Comparison of ENCODE assay signal across 9 cellular contexts in genomic region chr14:24312736-24313507, GRCh38. TPM values are rescaled to one million over a fixed set of nuclear protein-coding genes. Genes with fewer than 3 reads are reported as not detected.
A peak's percentile ranks its signal among the peaks of the same experiment; 100 is the strongest.
DNase-seq lines count a peak whose midpoint lies in the region; ATAC-seq and TF ChIP-seq lines count a peak whose summit lies in the region.
"Had no signal": no experiment of that assay in that cellular context is flagged by ENCODE, and none has a peak within 500 bp of the region (broad histone marks: within the 10 kb centered on the region; RNA-seq: fewer than 3 reads in every experiment).

No MANE protein-coding gene starts in this region.

- 64 to 69% (median 65%) methylated on average over 9 of the region's 9 CpGs for WGBS in psoas muscle, 3 donors

- H3K4me3 ChIP-seq in GM08714 (ENCODE audit: low read length) (peak overlapping the region; percentile 51; the same call in 1 of the 2 replicates), Panc1 (ENCODE audit: low read depth in 2 of 2, low read length in 2 of 2) (no peak overlapping the region), psoas muscle (no peak overlapping the region)

- BruUV-seq in Panc1 (replicated peaks; lab: Mats Ljungman, UMichigan): TSS peak; percentile 47

- H3K4me1 ChIP-seq in Panc1 (ENCODE audit: control insufficient read depth, insufficient read depth, low read length) (no peaks in the 10 kb centered on the region), psoas muscle (peaks cover 13% of the 10 kb centered on the region)

- in situ Hi-C loops in Panc1 (cut with HindIII; ENCODE audit: low pct_unique_long_range_greater_than_20kb, low sequenced_read_pairs): no loop called here

- H3K27ac ChIP-seq in Panc1 (ENCODE audit: low read length) (no peak overlapping the region), psoas muscle (peak overlapping the region; percentile 63)
- H3K27ac ChIP-seq: VCaP had no signal

- no peak for TF ChIP-seq POLR2A in GM18505 (IDR thresholded peaks at IDR 0.05; ENCODE audit: borderline replicate concordance, extremely low read depth, insufficient read depth, insufficient read length)

- H3K9me3 ChIP-seq in Panc1 (ENCODE audit: control insufficient read depth, insufficient read depth, low read depth, low read length) (no peaks in the 10 kb centered on the region), psoas muscle (no peaks in the 10 kb centered on the region)

- H3K27me3 ChIP-seq in Panc1 (ENCODE audit: control insufficient read depth, insufficient read depth, low read length) (no peaks in the 10 kb centered on the region), psoas muscle (ENCODE audit: insufficient read depth in 3 of 3, low read length in 2 of 3) (peaks cover 0 to 24% (median 2%) of the 10 kb centered on the region in 3 donors)

- DNase-seq in Panc1 (ENCODE audit: low read depth, low spot score): no peak
- DNase-seq in dermis blood vessel endothelial cell: peak; percentile 85
- DNase-seq in psoas muscle: peak in 1 of 2 donors; percentile 53
- no peak for DNase-seq in EL
- DNase-seq in HEK293T (ENCODE audit: extremely low spot score): no peak

- intact Hi-C loops in Panc1 (cut with micrococcal nuclease; ENCODE audit: unreplicated experiment): no loop called here
- intact Hi-C loops in psoas muscle (cut with DNase I): no loop called here

- no peak for TF ChIP-seq CTCF in Panc1 (IDR thresholded peaks at IDR 0.05)
- no peak for TF ChIP-seq CTCF in psoas muscle (IDR thresholded peaks at IDR 0.05)

- ATAC-seq in Panc1 (no peak), psoas muscle (no peak), HG02759 (IDR thresholded peaks at IDR 0.05; ENCODE audit: unreplicated experiment) (no peak), GM18505 (IDR thresholded peaks at IDR 0.05; ENCODE audit: unreplicated experiment) (no peak)

- POLR2A ChIA-PET in Panc1 (lab: Charles Lee): no interaction called here
- POLR2A ChIA-PET in HEK293T (lab: Yijun Ruan, JAX): no interaction called here

- H3K36me3 ChIP-seq in Panc1 (ENCODE audit: control insufficient read depth, insufficient read depth, low read length) (no peaks in the 10 kb centered on the region), psoas muscle (ENCODE audit: insufficient read depth in 1 of 2, low read depth in 1 of 2) (peaks cover 0 to 5% of the 10 kb centered on the region in 2 donors)

- CTCF ChIA-PET in Panc1 (lab: Charles Lee): no interaction called here
- CTCF ChIA-PET in HEK293T (lab: Yijun Ruan, JAX): no interaction called here

TF ChIP-seq in HEK293T, 16 proteins besides CTCF, POLR2A, EP300 and RAD21:
- TF ChIP-seq HDGF (IDR thresholded peaks at IDR 0.05; ENCODE audit: borderline replicate concordance) (no peak), LEF1 (IDR thresholded peaks at IDR 0.05; ENCODE audit: borderline replicate concordance) (no peak), ELF4 (IDR thresholded peaks at IDR 0.05) (no peak), PKNOX1 (IDR thresholded peaks at IDR 0.05) (no peak), SUZ12 (IDR thresholded peaks at IDR 0.05) (no peak), CTBP1 (IDR thresholded peaks at IDR 0.05; ENCODE audit: borderline replicate concordance) (no peak), L3MBTL2 (conservative IDR thresholded peaks at IDR 0.05) (no peak), FOXK2 (IDR thresholded peaks at IDR 0.05) (no peak), FOXM1 (IDR thresholded peaks at IDR 0.05; ENCODE audit: borderline replicate concordance) (no peak), FOXA1 (IDR thresholded peaks at IDR 0.05) (no peak), ARNT (IDR thresholded peaks at IDR 0.05) (no peak), TARDBP (IDR thresholded peaks at IDR 0.05) (no peak), ZNF384 (IDR thresholded peaks at IDR 0.05) (no peak), BHLHE40 (IDR thresholded peaks at IDR 0.05; ENCODE audit: borderline replicate concordance) (no peak), SP1 (IDR thresholded peaks at IDR 0.05) (no peak), NFRKB (IDR thresholded peaks at IDR 0.05) (no peak)

RNA-seq across cellular contexts. Expression of gene LTB4R, which starts 1.6 kb away (rescaled TPM):
- total RNA-seq in Panc1 (2021; ENCODE audit: unreplicated experiment): 4.8 TPM
- 7.0 TPM for polyA plus RNA-seq in Panc1 (2012; ENCODE audit: insufficient read length)
- total RNA-seq in dermis blood vessel endothelial cell: 3.5 and 3.6 TPM in 2 replicates
- 1 to 10 TPM; 1.1 to 2.1 (median 2.0) TPM for total RNA-seq in psoas muscle
- polyA plus RNA-seq in psoas muscle: 1 to 10 TPM in 1 of 3 donors, under 1 TPM in 2; 0.35 to 2.0 (median 0.65) TPM

RNA-seq across cellular contexts. Expression of gene LTB4R2, which starts 3.0 kb away (rescaled TPM):
- total RNA-seq in Panc1 (2021; ENCODE audit: unreplicated experiment) (6.9 TPM), dermis blood vessel endothelial cell (5.9 and 9.7 TPM in 2 replicates), psoas muscle (1 to 10 TPM in 3 of 4 donors, under 1 TPM in 1; 0.96 to 2.3 (median 1.7) TPM)
- polyA plus RNA-seq in Panc1 (2012; ENCODE audit: insufficient read length): 4.9 TPM
- polyA plus RNA-seq in psoas muscle: under 1 TPM; 0.08 to 0.57 (median 0.32) TPM

RNA-seq across cellular contexts. Expression of gene CIDEB, which starts 5.1 kb away (rescaled TPM):
- total RNA-seq in Panc1 (2021; ENCODE audit: unreplicated experiment) (0.18 TPM), dermis blood vessel endothelial cell (4.6 and 7.5 TPM in 2 replicates), psoas muscle (1 to 10 TPM in 3 of 4 donors, under 1 TPM in 1; 0.95 to 2.5 (median 1.8) TPM)
- 2.0 TPM for polyA plus RNA-seq in Panc1 (2012; ENCODE audit: insufficient read length)
- 1 to 10 TPM; 1.2 to 2.1 (median 1.3) TPM for polyA plus RNA-seq in psoas muscle

RNA-seq across cellular contexts. Expression of gene NOP9, which starts 13.3 kb away (rescaled TPM):
- total RNA-seq in Panc1 (2021; ENCODE audit: unreplicated experiment) (25.3 TPM), dermis blood vessel endothelial cell (30.1 and 33.5 TPM in 2 replicates), psoas muscle (10 to 100 TPM; 36.7 to 38.8 (median 37.7) TPM)
- polyA plus RNA-seq in Panc1 (2012; ENCODE audit: insufficient read length): 17.9 TPM
- 10 to 100 TPM; 11.4 to 29.8 (median 16.1) TPM for polyA plus RNA-seq in psoas muscle

RNA-seq across cellular contexts. Expression of gene DHRS1, which starts 13.3 kb away (rescaled TPM):
- total RNA-seq in Panc1 (2021; ENCODE audit: unreplicated experiment) (8.9 TPM), dermis blood vessel endothelial cell (10.6 and 16.7 TPM in 2 replicates), psoas muscle (1 to 10 TPM; 1.9 to 3.4 (median 2.7) TPM)
- polyA plus RNA-seq in Panc1 (2012; ENCODE audit: insufficient read length): 15.0 TPM
- 1 to 10 TPM; 1.5 to 6.4 (median 3.4) TPM for polyA plus RNA-seq in psoas muscle
